Comparison of ENCODE assay signal across 8 cellular contexts in genomic region chr14:44803239-44803905, GRCh38.
A peak's percentile ranks its signal among the peaks of the same experiment; 100 is the strongest.
DNase-seq lines count a peak whose midpoint lies in the region; ATAC-seq, FAIRE-seq and TF ChIP-seq lines count a peak whose summit lies in the region.

No MANE protein-coding gene starts in this region.

- TF ChIP-seq CTCF in brain microvascular endothelial cell (IDR thresholded peaks at IDR 0.05; ENCODE audit: low read depth, low read length, missing control alignments) (peak; percentile 49), type B pancreatic cell (conservative IDR thresholded peaks at IDR 0.05) (peak; percentile 87)

- no peak overlapping the region for H3K4me3 Mint-ChIP-seq in type B pancreatic cell

- in situ Hi-C loops in brain microvascular endothelial cell (cut with HindIII; ENCODE audit: low pct_ligation_motif_present, low sequenced_read_pairs): no loop called here

- peak; percentile 90 for ATAC-seq in HG03354 (IDR thresholded peaks at IDR 0.05; ENCODE audit: poor library complexity, severe bottlenecking, unreplicated experiment)

- DNase-seq in D341Med (ENCODE audit: low spot score) (peak; percentile 63), GM19239 (ENCODE audit: insufficient read length, low spot score) (peak; percentile 7), NCI-H446 (lab: John Stamatoyannopoulos, UW) (peak; percentile 30 to 83), brain microvascular endothelial cell (peak; percentile 18), iris pigment epithelial cell (ENCODE audit: low read depth) (peak; percentile 53), type B pancreatic cell (ENCODE audit: extremely low spot score, unreplicated experiment) (no peak)
- DNase-seq in stimulated activated CD4-positive, alpha-beta T cell treated with anti-CD3 and anti-CD28 coated beads, Interleukin-12 subunit alpha, Interleukin-12 subunit beta, amount 100 ng/mL, for 4 hours: no peak

- no peaks in the 10 kb centered on the region for H3K36me3 ChIP-seq in brain microvascular endothelial cell (replicated peaks)

- peaks cover 6% of the 10 kb centered on the region for H3K4me1 Mint-ChIP-seq in type B pancreatic cell (ENCODE audit: unreplicated experiment)

- H3K9me3 Mint-ChIP-seq in type B pancreatic cell: peaks cover 4% of the 10 kb centered on the region

- peak; percentile 55 for FAIRE-seq in GM19239 (lab: Jason Lieb, UNC)

- H3K27me3 Mint-ChIP-seq in type B pancreatic cell: peaks cover 4% of the 10 kb centered on the region

- no peak overlapping the region for H3K27ac Mint-ChIP-seq in type B pancreatic cell

- no peaks in the 10 kb centered on the region for H3K36me3 Mint-ChIP-seq in type B pancreatic cell

- no peak overlapping the region for H3K4me3 ChIP-seq in brain microvascular endothelial cell (ENCODE audit: low read depth, low read length)

- no peaks in the 10 kb centered on the region for H3K27me3 ChIP-seq in brain microvascular endothelial cell (replicated peaks)

- H3K27ac ChIP-seq in brain microvascular endothelial cell: no peak overlapping the region

Comparison
In these comparisons a context has a peak if more than half of its experiments do, and no peak if none do; other contexts are left out.
1. DNase-seq: peak in D341Med (single experiment), GM19239 (single experiment), NCI-H446 (2 of 2), brain microvascular endothelial cell (single experiment) and iris pigment epithelial cell (single experiment); none in type B pancreatic cell (single experiment) and stimulated activated CD4-positive, alpha-beta T cell treated with anti-CD3 and anti-CD28 coated beads, Interleukin-12 subunit alpha, Interleukin-12 subunit beta, amount 100 ng/mL, for 4 hours (single experiment).